In the genomic region with DNA sequence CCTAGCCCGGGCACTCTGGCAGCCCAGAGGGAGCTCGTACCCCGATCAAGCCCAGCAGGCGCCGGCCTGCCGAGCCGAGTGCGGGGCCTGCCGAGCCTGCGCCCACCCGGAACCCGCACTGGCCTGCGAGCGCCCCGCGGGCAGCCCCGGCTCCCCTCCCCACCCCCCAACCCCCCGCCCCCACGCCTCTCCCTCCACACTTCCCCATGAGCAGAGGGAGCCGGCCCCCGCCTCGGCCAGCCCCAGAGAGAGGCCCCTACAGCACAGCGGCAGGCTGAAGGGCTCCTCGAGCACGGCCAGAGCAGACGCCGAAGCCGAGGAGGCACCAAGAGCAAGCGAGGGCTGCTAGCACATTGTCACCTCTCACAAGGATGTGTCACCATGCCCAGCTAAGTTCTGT, we compare ENCODE assay signal across 1 cellular context.
TF ChIP-seq lines count a peak whose summit lies in the region.

No MANE protein-coding gene starts in this region.

TF ChIP-seq in K562, 482 proteins besides CTCF, POLR2A, EP300 and RAD21 (continued from another document):
- TF ChIP-seq, protein P1, sequence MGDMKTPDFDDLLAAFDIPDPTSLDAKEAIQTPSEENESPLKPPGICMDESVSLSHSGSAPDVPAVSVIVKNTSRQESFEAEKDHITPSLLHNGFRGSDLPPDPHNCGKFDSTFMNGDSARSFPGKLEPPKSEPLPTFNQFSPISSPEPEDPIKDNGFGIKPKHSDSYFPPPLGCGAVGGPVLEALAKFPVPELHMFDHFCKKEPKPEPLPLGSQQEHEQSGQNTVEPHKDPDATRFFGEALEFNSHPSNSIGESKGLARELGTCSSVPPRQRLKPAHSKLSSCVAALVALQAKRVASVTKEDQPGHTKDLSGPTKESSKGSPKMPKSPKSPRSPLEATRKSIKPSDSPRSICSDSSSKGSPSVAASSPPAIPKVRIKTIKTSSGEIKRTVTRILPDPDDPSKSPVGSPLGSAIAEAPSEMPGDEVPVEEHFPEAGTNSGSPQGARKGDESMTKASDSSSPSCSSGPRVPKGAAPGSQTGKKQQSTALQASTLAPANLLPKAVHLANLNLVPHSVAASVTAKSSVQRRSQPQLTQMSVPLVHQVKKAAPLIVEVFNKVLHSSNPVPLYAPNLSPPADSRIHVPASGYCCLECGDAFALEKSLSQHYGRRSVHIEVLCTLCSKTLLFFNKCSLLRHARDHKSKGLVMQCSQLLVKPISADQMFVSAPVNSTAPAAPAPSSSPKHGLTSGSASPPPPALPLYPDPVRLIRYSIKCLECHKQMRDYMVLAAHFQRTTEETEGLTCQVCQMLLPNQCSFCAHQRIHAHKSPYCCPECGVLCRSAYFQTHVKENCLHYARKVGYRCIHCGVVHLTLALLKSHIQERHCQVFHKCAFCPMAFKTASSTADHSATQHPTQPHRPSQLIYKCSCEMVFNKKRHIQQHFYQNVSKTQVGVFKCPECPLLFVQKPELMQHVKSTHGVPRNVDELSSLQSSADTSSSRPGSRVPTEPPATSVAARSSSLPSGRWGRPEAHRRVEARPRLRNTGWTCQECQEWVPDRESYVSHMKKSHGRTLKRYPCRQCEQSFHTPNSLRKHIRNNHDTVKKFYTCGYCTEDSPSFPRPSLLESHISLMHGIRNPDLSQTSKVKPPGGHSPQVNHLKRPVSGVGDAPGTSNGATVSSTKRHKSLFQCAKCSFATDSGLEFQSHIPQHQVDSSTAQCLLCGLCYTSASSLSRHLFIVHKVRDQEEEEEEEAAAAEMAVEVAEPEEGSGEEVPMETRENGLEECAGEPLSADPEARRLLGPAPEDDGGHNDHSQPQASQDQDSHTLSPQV (IDR thresholded peaks at IDR 0.05), result peak; percentile 44; the same call in 1 of the 2 replicates
- TF ChIP-seq ZNF445 (CRISPR knock-in tag; IDR thresholded peaks at IDR 0.05; ENCODE audit: low read depth) (no peak), CBX5 (IDR thresholded peaks at IDR 0.05; ENCODE audit: borderline replicate concordance, low read depth) (no peak), TRIM24 (IDR thresholded peaks at IDR 0.05) (no peak), IRF1 (CRISPR knock-in tag; IDR thresholded peaks at IDR 0.05; ENCODE audit: borderline replicate concordance) (no peak), ZNF41 (CRISPR knock-in tag; conservative IDR thresholded peaks at IDR 0.05) (no peak), UBTF (IDR thresholded peaks at IDR 0.05; ENCODE audit: borderline replicate concordance in 1 of 2, low read depth in 2 of 2, low read length in 2 of 2) (0 out of 4 replicates have a peak, but pooled peaks of 1 of the 2 experiments have one; percentile 36), TGIF2 (CRISPR knock-in tag; IDR thresholded peaks at IDR 0.05) (no peak), PCBP1 (IDR thresholded peaks at IDR 0.05; ENCODE audit: low read depth, low read length, poor library complexity, severe bottlenecking) (peak; percentile 39), DPF2 (IDR thresholded peaks at IDR 0.05) (no peak), ZKSCAN1 (IDR thresholded peaks at IDR 0.05; ENCODE audit: low read depth, low read length) (no peak), ZNF778 (CRISPR knock-in tag; IDR thresholded peaks at IDR 0.05) (no peak), NR2F6 (CRISPR knock-in tag; IDR thresholded peaks at IDR 0.05) (no peak), POLR2G (IDR thresholded peaks at IDR 0.05; ENCODE audit: low read depth, low read length) (peak; percentile 54; the same call in 1 of the 2 replicates), ZNF324 (CRISPR knock-in tag; IDR thresholded peaks at IDR 0.05) (no peak), FIP1L1 (IDR thresholded peaks at IDR 0.05; ENCODE audit: low read depth, low read length, poor library complexity, severe bottlenecking) (no peak), XRCC3 (IDR thresholded peaks at IDR 0.05) (no peak), ARID3B (CRISPR knock-in tag; IDR thresholded peaks at IDR 0.05; ENCODE audit: borderline replicate concordance) (no peak), CTBP1 (IDR thresholded peaks at IDR 0.05; ENCODE audit: borderline replicate concordance) (no peak)
- TF ChIP-seq, protein P2, sequence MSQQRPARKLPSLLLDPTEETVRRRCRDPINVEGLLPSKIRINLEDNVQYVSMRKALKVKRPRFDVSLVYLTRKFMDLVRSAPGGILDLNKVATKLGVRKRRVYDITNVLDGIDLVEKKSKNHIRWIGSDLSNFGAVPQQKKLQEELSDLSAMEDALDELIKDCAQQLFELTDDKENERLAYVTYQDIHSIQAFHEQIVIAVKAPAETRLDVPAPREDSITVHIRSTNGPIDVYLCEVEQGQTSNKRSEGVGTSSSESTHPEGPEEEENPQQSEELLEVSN (IDR thresholded peaks at IDR 0.05; ENCODE audit: borderline replicate concordance in 1 of 2, extremely low read depth in 1 of 2, insufficient read depth in 1 of 2, insufficient read length in 1 of 2, low read depth in 1 of 2, low read length in 1 of 2, poor library complexity in 1 of 2, severe bottlenecking in 1 of 2), result peak in 1 of 2 experiments; percentile 22
- TF ChIP-seq, protein P3, sequence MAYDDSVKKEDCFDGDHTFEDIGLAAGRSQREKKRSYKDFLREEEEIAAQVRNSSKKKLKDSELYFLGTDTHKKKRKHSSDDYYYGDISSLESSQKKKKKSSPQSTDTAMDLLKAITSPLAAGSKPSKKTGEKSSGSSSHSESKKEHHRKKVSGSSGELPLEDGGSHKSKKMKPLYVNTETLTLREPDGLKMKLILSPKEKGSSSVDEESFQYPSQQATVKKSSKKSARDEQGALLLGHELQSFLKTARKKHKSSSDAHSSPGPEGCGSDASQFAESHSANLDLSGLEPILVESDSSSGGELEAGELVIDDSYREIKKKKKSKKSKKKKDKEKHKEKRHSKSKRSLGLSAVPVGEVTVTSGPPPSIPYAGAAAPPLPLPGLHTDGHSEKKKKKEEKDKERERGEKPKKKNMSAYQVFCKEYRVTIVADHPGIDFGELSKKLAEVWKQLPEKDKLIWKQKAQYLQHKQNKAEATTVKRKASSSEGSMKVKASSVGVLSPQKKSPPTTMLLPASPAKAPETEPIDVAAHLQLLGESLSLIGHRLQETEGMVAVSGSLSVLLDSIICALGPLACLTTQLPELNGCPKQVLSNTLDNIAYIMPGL (CRISPR knock-in tag; IDR thresholded peaks at IDR 0.05), result no peak
- TF ChIP-seq, protein P4, sequence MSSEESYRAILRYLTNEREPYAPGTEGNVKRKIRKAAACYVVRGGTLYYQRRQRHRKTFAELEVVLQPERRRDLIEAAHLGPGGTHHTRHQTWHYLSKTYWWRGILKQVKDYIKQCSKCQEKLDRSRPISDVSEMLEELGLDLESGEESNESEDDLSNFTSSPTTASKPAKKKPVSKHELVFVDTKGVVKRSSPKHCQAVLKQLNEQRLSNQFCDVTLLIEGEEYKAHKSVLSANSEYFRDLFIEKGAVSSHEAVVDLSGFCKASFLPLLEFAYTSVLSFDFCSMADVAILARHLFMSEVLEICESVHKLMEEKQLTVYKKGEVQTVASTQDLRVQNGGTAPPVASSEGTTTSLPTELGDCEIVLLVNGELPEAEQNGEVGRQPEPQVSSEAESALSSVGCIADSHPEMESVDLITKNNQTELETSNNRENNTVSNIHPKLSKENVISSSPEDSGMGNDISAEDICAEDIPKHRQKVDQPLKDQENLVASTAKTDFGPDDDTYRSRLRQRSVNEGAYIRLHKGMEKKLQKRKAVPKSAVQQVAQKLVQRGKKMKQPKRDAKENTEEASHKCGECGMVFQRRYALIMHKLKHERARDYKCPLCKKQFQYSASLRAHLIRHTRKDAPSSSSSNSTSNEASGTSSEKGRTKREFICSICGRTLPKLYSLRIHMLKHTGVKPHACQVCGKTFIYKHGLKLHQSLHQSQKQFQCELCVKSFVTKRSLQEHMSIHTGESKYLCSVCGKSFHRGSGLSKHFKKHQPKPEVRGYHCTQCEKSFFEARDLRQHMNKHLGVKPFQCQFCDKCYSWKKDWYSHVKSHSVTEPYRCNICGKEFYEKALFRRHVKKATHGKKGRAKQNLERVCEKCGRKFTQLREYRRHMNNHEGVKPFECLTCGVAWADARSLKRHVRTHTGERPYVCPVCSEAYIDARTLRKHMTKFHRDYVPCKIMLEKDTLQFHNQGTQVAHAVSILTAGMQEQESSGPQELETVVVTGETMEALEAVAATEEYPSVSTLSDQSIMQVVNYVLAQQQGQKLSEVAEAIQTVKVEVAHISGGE (CRISPR knock-in tag; IDR thresholded peaks at IDR 0.05), result no peak
